ENCODE assay signal across 8 cellular contexts in genomic region chr10:112376578-112376855, GRCh38. TPM values are rescaled to one million over a fixed set of nuclear protein-coding genes. Genes with fewer than 3 reads are reported as not detected.
DNase-seq lines count a peak whose midpoint lies in the region; ATAC-seq and TF ChIP-seq lines count a peak whose summit lies in the region.

No MANE protein-coding gene starts in this region.

- H3K27me3 ChIP-seq in mucosa of rectum (ENCODE audit: control insufficient read depth in 2 of 2, insufficient read depth in 2 of 2, low read length in 2 of 2), result no peaks in the 10 kb centered on the region

- H3K9me3 Mint-ChIP-seq in activated CD4-positive, alpha-beta memory T cell treated with anti-CD3 and anti-CD28 coated beads, Interleukin-2, amount 10 ng/mL, durations not matched to agents 7 days and 5 days, result no peaks in the 10 kb centered on the region

- CTCF ChIA-PET in activated CD4-positive, alpha-beta memory T cell treated with anti-CD3 and anti-CD28 coated beads, Interleukin-2, amount 10 ng/mL, durations not matched to agents 7 days and 5 days (lab: Charles Lee), result interaction anchor here (0.7 to 2.7 kb wide), 3 partner anchors 10 to 70 kb away, joined by 4 to 10 read pairs (median 4); partner anchors contain the start of genes VTI1A and ZDHHC6
- CTCF ChIA-PET in GM10248 (lab: Yijun Ruan, JAX), result interaction anchor here (1.0 to 4.4 kb wide), 5 partner anchors 11 to 239 kb away, joined by 3 to 36 read pairs (median 4); no protein-coding TSS in a partner anchor

- peaks cover 36 to 52% of the 10 kb centered on the region in 2 donors for H3K4me1 ChIP-seq in mucosa of rectum (ENCODE audit: control insufficient read depth in 2 of 2, insufficient read depth in 2 of 2, low read length in 2 of 2)

- peaks cover 32% of the 10 kb centered on the region for H3K36me3 Mint-ChIP-seq in activated CD4-positive, alpha-beta memory T cell treated with anti-CD3 and anti-CD28 coated beads, Interleukin-2, amount 10 ng/mL, durations not matched to agents 7 days and 5 days (ENCODE audit: low read depth)

- DNase-seq in activated CD4-positive, alpha-beta memory T cell treated with anti-CD3 and anti-CD28 coated beads, Interleukin-2, amount 10 ng/mL, durations not matched to agents 7 days and 5 days, result no peak
- DNase-seq in NCI-H1105 (lab: John Stamatoyannopoulos, UW), result no peak
- no peak for DNase-seq in GM10248 (ENCODE audit: extremely low spot score)
- DNase-seq in HK-2 (ENCODE audit: unreplicated experiment), result no peak
- DNase-seq in NCI-H1105 treated with DMSO at 0.1 percent for 48 hours (lab: John Stamatoyannopoulos, UW), result no peak

- peaks cover 58% of the 10 kb centered on the region for H3K4me1 Mint-ChIP-seq in activated CD4-positive, alpha-beta memory T cell treated with anti-CD3 and anti-CD28 coated beads, Interleukin-2, amount 10 ng/mL, durations not matched to agents 7 days and 5 days

- H3K36me3 ChIP-seq in mucosa of rectum (ENCODE audit: control insufficient read depth in 2 of 2, insufficient read depth in 2 of 2, low read length in 2 of 2), result peaks cover 12 to 14% of the 10 kb centered on the region in 2 donors

- H3K27me3 Mint-ChIP-seq in activated CD4-positive, alpha-beta memory T cell treated with anti-CD3 and anti-CD28 coated beads, Interleukin-2, amount 10 ng/mL, durations not matched to agents 7 days and 5 days, result no peaks in the 10 kb centered on the region

- H3K4me3 ChIP-seq in mucosa of rectum (ENCODE audit: low read length in 2 of 2), result peak overlapping the region; percentile 90

- peak overlapping the region; percentile 99 for H3K27ac Mint-ChIP-seq in activated CD4-positive, alpha-beta memory T cell treated with anti-CD3 and anti-CD28 coated beads, Interleukin-2, amount 10 ng/mL, durations not matched to agents 7 days and 5 days

- POLR2A ChIA-PET in activated CD4-positive, alpha-beta memory T cell treated with anti-CD3 and anti-CD28 coated beads, Interleukin-2, amount 10 ng/mL, durations not matched to agents 7 days and 5 days (lab: Charles Lee), result interaction anchor here (0.9 to 5.0 kb wide), 9 partner anchors 10 to 1797 kb away, joined by 3 to 81 read pairs (median 5); partner anchors contain the start of genes CCDC186, GPAM, VTI1A and ZDHHC6
- POLR2A ChIA-PET in GM10248 (lab: Yijun Ruan, JAX), result no interaction called here

- H3K9ac ChIP-seq in mucosa of rectum (ENCODE audit: low read depth in 1 of 2, low read length in 2 of 2), result peak overlapping the region; percentile 94 to 97

- no peak for TF ChIP-seq CTCF in GM10248 (IDR thresholded peaks at IDR 0.05; ENCODE audit: control extremely low read depth, extremely low read depth, low read depth, missing control alignments)

- peak overlapping the region; percentile 100 for H3K4me3 Mint-ChIP-seq in activated CD4-positive, alpha-beta memory T cell treated with anti-CD3 and anti-CD28 coated beads, Interleukin-2, amount 10 ng/mL, durations not matched to agents 7 days and 5 days

- peak overlapping the region; percentile 94 to 97 for H3K27ac ChIP-seq in mucosa of rectum (ENCODE audit: low read depth in 2 of 2, low read length in 2 of 2)

- no peaks in the 10 kb centered on the region for H3K9me3 ChIP-seq in mucosa of rectum (ENCODE audit: control insufficient read depth in 2 of 2, low read length in 2 of 2)

- ATAC-seq in GM19035 (IDR thresholded peaks at IDR 0.05; ENCODE audit: unreplicated experiment), result peak; percentile 23
- peak; percentile 17 for ATAC-seq in HG02884 (IDR thresholded peaks at IDR 0.05; ENCODE audit: unreplicated experiment)

RNA-seq across cellular contexts. Expression of gene ACSL5, which starts 2.6 kb away (rescaled TPM):
- 10 to 100 TPM; 55.0 to 55.1 TPM for total RNA-seq in activated CD4-positive, alpha-beta memory T cell treated with anti-CD3 and anti-CD28 coated beads, Interleukin-2, amount 10 ng/mL, durations not matched to agents 7 days and 5 days
